Comparison of ENCODE assay signal across 10 cellular contexts in the genomic region with DNA sequence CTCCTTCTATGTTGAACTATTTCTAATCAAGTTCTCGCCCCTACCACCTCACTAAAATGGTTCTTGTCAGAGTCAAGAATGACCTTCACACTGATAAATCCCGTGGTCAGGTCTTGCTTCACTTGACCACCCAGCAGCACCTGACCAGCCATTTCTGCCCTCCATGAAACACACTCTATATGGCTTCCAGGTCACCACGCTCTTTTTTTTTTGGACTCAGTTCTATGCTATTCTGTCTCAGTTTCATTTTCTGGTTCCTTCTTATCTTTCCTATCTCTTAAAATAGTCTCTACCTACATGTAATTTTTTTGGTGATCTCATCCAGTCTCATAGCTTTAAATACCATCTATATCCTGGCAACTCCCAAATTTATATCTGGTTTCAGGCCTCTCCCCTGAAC. TPM values are rescaled to one million over a fixed set of nuclear protein-coding genes. Genes with fewer than 3 reads are reported as not detected.
DNase-seq lines count a peak whose midpoint lies in the region; ATAC-seq and TF ChIP-seq lines count a peak whose summit lies in the region.
"Had no signal": no experiment of that assay in that cellular context is flagged by ENCODE, and none has a peak within 500 bp of the region (broad histone marks: within the 10 kb centered on the region; RNA-seq: fewer than 3 reads in every experiment).

No MANE protein-coding gene starts in this region.

- no peaks in the 10 kb centered on the region for H3K27me3 Mint-ChIP-seq in memory B cell

- H3K27ac Mint-ChIP-seq in memory B cell, result no peak overlapping the region

- peaks cover 34% of the 10 kb centered on the region for H3K4me1 ChIP-seq in vagina
- H3K4me1 ChIP-seq: colonic mucosa had no signal

- H3K9me3 Mint-ChIP-seq in memory B cell, result no peaks in the 10 kb centered on the region

- peaks cover 25% of the 10 kb centered on the region for H3K4me1 Mint-ChIP-seq in memory B cell

- no peak overlapping the region for H3K4me3 ChIP-seq in vagina
- H3K4me3 ChIP-seq: colonic mucosa had no signal

- peaks cover 0 to 12% of the 10 kb centered on the region in 2 donors for H3K36me3 ChIP-seq in vagina

- no peaks in the 10 kb centered on the region for H3K9me3 ChIP-seq in vagina
- H3K9me3 ChIP-seq: Caco-2, colonic mucosa had no signal

- no peaks in the 10 kb centered on the region for H3K27me3 ChIP-seq in vagina
- H3K27me3 ChIP-seq: colonic mucosa had no signal

- no peak overlapping the region for H3K27ac ChIP-seq in vagina
- H3K27ac ChIP-seq: colonic mucosa had no signal

- no peak overlapping the region for H3K4me3 Mint-ChIP-seq in memory B cell

- TF ChIP-seq POLR2A in vagina (IDR thresholded peaks at IDR 0.05), result no peak

- DNase-seq in memory B cell (ENCODE audit: low spot score in 2 of 2) (no peak), iPS-NIHi11 (ENCODE audit: low spot score) (no peak), vagina (ENCODE audit: extremely low spot score in 2 of 2) (no peak), DMS114 treated with DMSO at 0.1 percent for 48 hours (lab: John Stamatoyannopoulos, UW; ENCODE audit: unreplicated experiment) (no peak)
- DNase-seq: Caco-2, colonic mucosa, NCI-H2029 treated with DMSO at 0.1 percent for 48 hours had no signal

- intact Hi-C loops in vagina (cut with DNase I), result no loop called here

- H3K36me3 Mint-ChIP-seq in memory B cell, result peaks cover 4% of the 10 kb centered on the region

- no peak for TF ChIP-seq CTCF in vagina (IDR thresholded peaks at IDR 0.05)

- peak; percentile 53 for ATAC-seq in GM18870 (IDR thresholded peaks at IDR 0.05; ENCODE audit: unreplicated experiment)
- ATAC-seq in GM21717 (IDR thresholded peaks at IDR 0.05; ENCODE audit: unreplicated experiment), result peak; percentile 65
- ATAC-seq in HG03159 (IDR thresholded peaks at IDR 0.05; ENCODE audit: unreplicated experiment), result peak; percentile 51
- peak; percentile 78 for ATAC-seq in memory B cell (ENCODE audit: low read depth)

RNA-seq across cellular contexts. Expression of a gene that starts 11.4 kb away (rescaled TPM):
- 19.6 TPM for total RNA-seq in vagina
